Comparison of ENCODE assay signal across 8 cellular contexts in genomic region chr1:161071886-161072371, GRCh38. TPM values are rescaled to one million over a fixed set of nuclear protein-coding genes. Genes with fewer than 3 reads are reported as not detected.
DNase-seq lines count a peak whose midpoint lies in the region; ATAC-seq and TF ChIP-seq lines count a peak whose summit lies in the region.

No MANE protein-coding gene starts in this region.

- H3K9me3 ChIP-seq in MG63: no peaks in the 10 kb centered on the region
- no peaks in the 10 kb centered on the region for H3K9me3 ChIP-seq in endodermal cell (ENCODE audit: control insufficient read depth, low read length)

- H3K4me3 Mint-ChIP-seq in endodermal cell: no peak overlapping the region
- peak overlapping the region in 4 of 10 donors; percentile 18 to 47 (median 24) for H3K4me3 Mint-ChIP-seq in naive thymus-derived CD8-positive, alpha-beta T cell

- H3K4me3 ChIP-seq in MG63: no peak overlapping the region
- no peak overlapping the region for H3K4me3 ChIP-seq in endodermal cell (ENCODE audit: low read length)

- peak; percentile 27 for DNase-seq in GF-D8 (lab: John Stamatoyannopoulos, UW)
- peak; percentile 48 for DNase-seq in MG63
- DNase-seq in activated CD4-positive, alpha-beta T cell treated with anti-CD3 and anti-CD28 coated beads for 4 hours: peak; percentile 37 to 49
- DNase-seq in endodermal cell: peak; percentile 90
- DNase-seq in naive thymus-derived CD8-positive, alpha-beta T cell: peak; percentile 29 to 76 (median 44)

- H3K9me3 Mint-ChIP-seq in endodermal cell: no peaks in the 10 kb centered on the region
- H3K9me3 Mint-ChIP-seq in naive thymus-derived CD8-positive, alpha-beta T cell: no peaks in the 10 kb centered on the region

- H3K27me3 Mint-ChIP-seq in endodermal cell (ENCODE audit: insufficient read depth): no peaks in the 10 kb centered on the region
- no peaks in the 10 kb centered on the region for H3K27me3 Mint-ChIP-seq in naive thymus-derived CD8-positive, alpha-beta T cell

- peak overlapping the region; percentile 37 for H3K27ac Mint-ChIP-seq in endodermal cell
- H3K27ac Mint-ChIP-seq in naive thymus-derived CD8-positive, alpha-beta T cell: peak overlapping the region; percentile 68 to 98 (median 88)

- peak; percentile 90 for TF ChIP-seq CTCF in endodermal cell (conservative IDR thresholded peaks at IDR 0.05)

- peaks cover 11% of the 10 kb centered on the region for H3K4me1 Mint-ChIP-seq in endodermal cell
- H3K4me1 Mint-ChIP-seq in naive thymus-derived CD8-positive, alpha-beta T cell: peaks cover 29 to 57% (median 46%) of the 10 kb centered on the region in 4 donors

- POLR2A ChIA-PET in naive thymus-derived CD8-positive, alpha-beta T cell (lab: Charles Lee): interaction anchor here (0.5 to 10.2 kb wide), 4 partner anchors 25 to 571 kb away, joined by 3 to 429 read pairs (median 61); partner anchors contain the start of genes KLHDC9, TSTD1 and USF1

- no peaks in the 10 kb centered on the region for H3K36me3 Mint-ChIP-seq in endodermal cell (ENCODE audit: low read depth)
- H3K36me3 Mint-ChIP-seq in naive thymus-derived CD8-positive, alpha-beta T cell: peaks cover 0 to 12% (median 8%) of the 10 kb centered on the region in 3 donors

- H3K27ac ChIP-seq in endodermal cell (ENCODE audit: low read depth, low read length): no peak overlapping the region

- H3K27me3 ChIP-seq in MG63 (no peaks in the 10 kb centered on the region), endodermal cell (ENCODE audit: control insufficient read depth, insufficient read depth, low read length, poor library complexity, severe bottlenecking) (no peaks in the 10 kb centered on the region)

- WGBS in endodermal cell (ENCODE audit: insufficient coverage in 1 of 2, insufficient read length in 1 of 2), 2 experiments: 71 to 85% methylated on average over 6 to 9 of the region's 9 CpGs

- H3K9ac ChIP-seq in endodermal cell (ENCODE audit: extremely low read depth, low read length, poor library complexity, severe bottlenecking): no peak overlapping the region

- H3K36me3 ChIP-seq in MG63 (no peaks in the 10 kb centered on the region), endodermal cell (ENCODE audit: control insufficient read depth, insufficient read depth, low read length) (no peaks in the 10 kb centered on the region)

- no peak for ATAC-seq in naive thymus-derived CD8-positive, alpha-beta T cell
- ATAC-seq in HG03565 (IDR thresholded peaks at IDR 0.05; ENCODE audit: unreplicated experiment) (no peak), GM18873 (IDR thresholded peaks at IDR 0.05; ENCODE audit: low FRiP score, unreplicated experiment) (no peak), GM18519 (IDR thresholded peaks at IDR 0.05; ENCODE audit: low FRiP score, unreplicated experiment) (no peak)

- no peaks in the 10 kb centered on the region for H3K4me1 ChIP-seq in endodermal cell (ENCODE audit: control insufficient read depth, insufficient read depth, low read length)

RNA-seq across cellular contexts. Expression of gene ARHGAP30, which starts 2.2 kb away (rescaled TPM):
- total RNA-seq in MG63 (2014; rRNA removed; shearing (Covaris generic); ENCODE audit: low replicate concordance): not detected in 2 replicates
- under 1 TPM; 0.07 to 0.13 TPM for total RNA-seq in endodermal cell
- not detected for polyA plus RNA-seq in endodermal cell (2013, experiment 1 of 2)
- not detected for polyA plus RNA-seq in endodermal cell (2013, experiment 2 of 2)
- total RNA-seq in naive thymus-derived CD8-positive, alpha-beta T cell: 100 to 1,000 TPM; 220 to 233 TPM
- polyA plus RNA-seq in naive thymus-derived CD8-positive, alpha-beta T cell: 100 to 1,000 TPM; 110 to 207 (median 136) TPM

RNA-seq across cellular contexts. Expression of gene NECTIN4, which starts 17.4 kb away (rescaled TPM):
- total RNA-seq in MG63 (2014; rRNA removed; shearing (Covaris generic); ENCODE audit: low replicate concordance): not detected in 2 replicates
- total RNA-seq in endodermal cell: not detected
- not detected for polyA plus RNA-seq in endodermal cell (2013, experiment 1 of 2)
- polyA plus RNA-seq in endodermal cell (2013, experiment 2 of 2): not detected
- total RNA-seq in naive thymus-derived CD8-positive, alpha-beta T cell: not detected
- polyA plus RNA-seq in naive thymus-derived CD8-positive, alpha-beta T cell: not detected

RNA-seq across cellular contexts. Expression of gene USF1, which starts 26.2 kb away (rescaled TPM):
- total RNA-seq in MG63 (2014; rRNA removed; shearing (Covaris generic); ENCODE audit: low replicate concordance): 102 and 103 TPM in 2 replicates
- total RNA-seq in endodermal cell: 10 to 100 TPM; 55.5 to 57.3 TPM
- polyA plus RNA-seq in endodermal cell (2013, experiment 1 of 2): 69.5 TPM
- polyA plus RNA-seq in endodermal cell (2013, experiment 2 of 2): 60.9 TPM
- total RNA-seq in naive thymus-derived CD8-positive, alpha-beta T cell: 100 to 1,000 TPM; 107 to 118 TPM
- polyA plus RNA-seq in naive thymus-derived CD8-positive, alpha-beta T cell: 10 to 100 TPM in 1 of 3 donors, 1 to 10 TPM in 2; 4.3 to 11.1 (median 7.4) TPM

RNA-seq across cellular contexts. Expression of gene KLHDC9, which starts 26.2 kb away (rescaled TPM):
- not detected in 2 replicates for total RNA-seq in MG63 (2014; rRNA removed; shearing (Covaris generic); ENCODE audit: low replicate concordance)
- total RNA-seq in endodermal cell: 10 to 100 TPM; 14.6 to 25.4 TPM
- 14.0 TPM for polyA plus RNA-seq in endodermal cell (2013, experiment 1 of 2)
- polyA plus RNA-seq in endodermal cell (2013, experiment 2 of 2): 10.8 TPM
- under 1 TPM; 0.60 to 0.96 TPM for total RNA-seq in naive thymus-derived CD8-positive, alpha-beta T cell
- 1 to 10 TPM in 1 of 3 donors, under 1 TPM in 2; 0.30 to 1.5 (median 0.62) TPM for polyA plus RNA-seq in naive thymus-derived CD8-positive, alpha-beta T cell

RNA-seq across cellular contexts. Expression of gene TSTD1, which starts 33.2 kb away (rescaled TPM):
- not detected in 2 replicates for total RNA-seq in MG63 (2014; rRNA removed; shearing (Covaris generic); ENCODE audit: low replicate concordance)
- 10 to 100 TPM; 59.1 to 76.4 TPM for total RNA-seq in endodermal cell
- 45.6 TPM for polyA plus RNA-seq in endodermal cell (2013, experiment 1 of 2)
- polyA plus RNA-seq in endodermal cell (2013, experiment 2 of 2): 41.6 TPM
- 100 to 1,000 TPM; 100 to 108 TPM for total RNA-seq in naive thymus-derived CD8-positive, alpha-beta T cell
- polyA plus RNA-seq in naive thymus-derived CD8-positive, alpha-beta T cell: 100 to 1,000 TPM; 342 to 508 (median 412) TPM

Comparison
In these comparisons a context has a peak if more than half of its experiments do, and no peak if none do; other contexts are left out.
1. DNase-seq: peak in every context shown above with its lines; median percentile 90 in endodermal cell; 48 in MG63; 44 in naive thymus-derived CD8-positive, alpha-beta T cell; 43 in activated CD4-positive, alpha-beta T cell treated with anti-CD3 and anti-CD28 coated beads for 4 hours; 27 in GF-D8.
2. RNA of gene ARHGAP30, which starts 2.2 kb away (total RNA-seq): 220 to 233 TPM in naive thymus-derived CD8-positive, alpha-beta T cell; 0.07 to 0.13 TPM in endodermal cell and not detected in MG63; every median in the first group is over 100 times any median in the second.